ENCODE assay signal across 1 cellular context in genomic region chr12:65741662-65742480, GRCh38.
TF ChIP-seq lines count a peak whose summit lies in the region.

No MANE protein-coding gene starts in this region.

TF ChIP-seq in HepG2, 621 proteins besides CTCF, POLR2A, EP300 and RAD21 (continued from another document and continues in another):
- TF ChIP-seq, protein P1, sequence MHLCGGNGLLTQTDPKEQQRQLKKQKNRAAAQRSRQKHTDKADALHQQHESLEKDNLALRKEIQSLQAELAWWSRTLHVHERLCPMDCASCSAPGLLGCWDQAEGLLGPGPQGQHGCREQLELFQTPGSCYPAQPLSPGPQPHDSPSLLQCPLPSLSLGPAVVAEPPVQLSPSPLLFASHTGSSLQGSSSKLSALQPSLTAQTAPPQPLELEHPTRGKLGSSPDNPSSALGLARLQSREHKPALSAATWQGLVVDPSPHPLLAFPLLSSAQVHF (CRISPR knock-in tag; IDR thresholded peaks at IDR 0.05), result peak; percentile 68; the same call in 1 of the 2 replicates
- TF ChIP-seq YEATS2 (CRISPR knock-in tag; IDR thresholded peaks at IDR 0.05; ENCODE audit: borderline replicate concordance) (no peak), ZNF761 (CRISPR knock-in tag; conservative IDR thresholded peaks at IDR 0.05) (no peak), PHF8 (CRISPR knock-in tag; IDR thresholded peaks at IDR 0.05) (0 out of 2 replicates have a peak, but pooled peaks have one; percentile 24), MLXIP (CRISPR knock-in tag; IDR thresholded peaks at IDR 0.05; ENCODE audit: borderline replicate concordance) (no peak), EED (CRISPR knock-in tag; IDR thresholded peaks at IDR 0.05) (peak; percentile 55; the same call in 1 of the 2 replicates), CEBPZ (IDR thresholded peaks at IDR 0.05; ENCODE audit: low read length) (no peak), ZNF143 (CRISPR knock-in tag; IDR thresholded peaks at IDR 0.05) (no peak), POGK (CRISPR knock-in tag; conservative IDR thresholded peaks at IDR 0.05) (no peak), RXRB (CRISPR knock-in tag; IDR thresholded peaks at IDR 0.05; ENCODE audit: borderline replicate concordance) (no peak), FOSL1 (CRISPR knock-in tag; IDR thresholded peaks at IDR 0.05; ENCODE audit: borderline replicate concordance) (no peak), STAT5B (CRISPR knock-in tag; IDR thresholded peaks at IDR 0.05) (no peak), JDP2 (CRISPR knock-in tag; IDR thresholded peaks at IDR 0.05; ENCODE audit: borderline replicate concordance) (no peak), MXI1 (IDR thresholded peaks at IDR 0.05; ENCODE audit: borderline replicate concordance, low read depth, low read length) (no peak), HDAC2 (CRISPR knock-in tag; IDR thresholded peaks at IDR 0.05) (no peak), ZNF331 (CRISPR knock-in tag; IDR thresholded peaks at IDR 0.05) (no peak), SAFB2 (CRISPR knock-in tag; IDR thresholded peaks at IDR 0.05; ENCODE audit: borderline replicate concordance, low read depth) (no peak), PREB (CRISPR knock-in tag; IDR thresholded peaks at IDR 0.05) (no peak), ATF7-NPFF (CRISPR knock-in tag; IDR thresholded peaks at IDR 0.05; ENCODE audit: low read depth) (peak; percentile 74; the same call in 1 of the 2 replicates), ZNF30 (CRISPR knock-in tag; IDR thresholded peaks at IDR 0.05) (no peak), ZNF703 (CRISPR knock-in tag; IDR thresholded peaks at IDR 0.05; ENCODE audit: borderline replicate concordance) (no peak), ZNF704 (CRISPR knock-in tag; IDR thresholded peaks at IDR 0.05; ENCODE audit: borderline replicate concordance) (no peak), GATA4 (IDR thresholded peaks at IDR 0.05; ENCODE audit: borderline replicate concordance, low read depth) (no peak), ESRRA (CRISPR knock-in tag; IDR thresholded peaks at IDR 0.05; ENCODE audit: low read depth) (no peak), JUND (CRISPR knock-in tag; IDR thresholded peaks at IDR 0.05) (no peak), FOXM1 (CRISPR knock-in tag; IDR thresholded peaks at IDR 0.05) (no peak), CAMTA2 (CRISPR knock-in tag; IDR thresholded peaks at IDR 0.05; ENCODE audit: borderline replicate concordance) (no peak), ZFP62 (CRISPR knock-in tag; IDR thresholded peaks at IDR 0.05) (no peak), HNRNPUL1 (IDR thresholded peaks at IDR 0.05; ENCODE audit: low read depth, low read length) (no peak), ZNF580 (CRISPR knock-in tag; IDR thresholded peaks at IDR 0.05; ENCODE audit: borderline replicate concordance, low read depth) (no peak), ZNF691 (CRISPR knock-in tag; IDR thresholded peaks at IDR 0.05; ENCODE audit: borderline replicate concordance, low read depth) (peak; percentile 74; the same call in 1 of the 2 replicates), MED1 (CRISPR knock-in tag; IDR thresholded peaks at IDR 0.05) (no peak), SMARCE1 (IDR thresholded peaks at IDR 0.05; ENCODE audit: borderline replicate concordance) (no peak), YEATS4 (CRISPR knock-in tag; IDR thresholded peaks at IDR 0.05; ENCODE audit: borderline replicate concordance) (0 out of 2 replicates have a peak, but pooled peaks have one; percentile 41), GTF2F1 (IDR thresholded peaks at IDR 0.05; ENCODE audit: low read length) (no peak), ASH2L (IDR thresholded peaks at IDR 0.05; ENCODE audit: insufficient read length, low read depth, low read length) (no peak), KLF6 (CRISPR knock-in tag; IDR thresholded peaks at IDR 0.05) (no peak), ZNF556 (CRISPR knock-in tag; IDR thresholded peaks at IDR 0.05; ENCODE audit: borderline replicate concordance) (no peak), ISL2 (CRISPR knock-in tag; IDR thresholded peaks at IDR 0.05) (no peak)
- TF ChIP-seq, protein P2, sequence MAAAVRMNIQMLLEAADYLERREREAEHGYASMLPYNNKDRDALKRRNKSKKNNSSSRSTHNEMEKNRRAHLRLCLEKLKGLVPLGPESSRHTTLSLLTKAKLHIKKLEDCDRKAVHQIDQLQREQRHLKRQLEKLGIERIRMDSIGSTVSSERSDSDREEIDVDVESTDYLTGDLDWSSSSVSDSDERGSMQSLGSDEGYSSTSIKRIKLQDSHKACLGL (CRISPR knock-in tag; IDR thresholded peaks at IDR 0.05), result no peak
- TF ChIP-seq, protein P3, sequence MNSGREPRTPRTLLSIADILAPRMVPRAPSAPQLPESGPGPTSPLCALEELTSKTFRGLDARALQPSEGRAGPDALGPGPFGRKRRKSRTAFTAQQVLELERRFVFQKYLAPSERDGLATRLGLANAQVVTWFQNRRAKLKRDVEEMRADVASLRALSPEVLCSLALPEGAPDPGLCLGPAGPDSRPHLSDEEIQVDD (CRISPR knock-in tag; IDR thresholded peaks at IDR 0.05; ENCODE audit: borderline replicate concordance), result no peak
- TF ChIP-seq, protein P4, sequence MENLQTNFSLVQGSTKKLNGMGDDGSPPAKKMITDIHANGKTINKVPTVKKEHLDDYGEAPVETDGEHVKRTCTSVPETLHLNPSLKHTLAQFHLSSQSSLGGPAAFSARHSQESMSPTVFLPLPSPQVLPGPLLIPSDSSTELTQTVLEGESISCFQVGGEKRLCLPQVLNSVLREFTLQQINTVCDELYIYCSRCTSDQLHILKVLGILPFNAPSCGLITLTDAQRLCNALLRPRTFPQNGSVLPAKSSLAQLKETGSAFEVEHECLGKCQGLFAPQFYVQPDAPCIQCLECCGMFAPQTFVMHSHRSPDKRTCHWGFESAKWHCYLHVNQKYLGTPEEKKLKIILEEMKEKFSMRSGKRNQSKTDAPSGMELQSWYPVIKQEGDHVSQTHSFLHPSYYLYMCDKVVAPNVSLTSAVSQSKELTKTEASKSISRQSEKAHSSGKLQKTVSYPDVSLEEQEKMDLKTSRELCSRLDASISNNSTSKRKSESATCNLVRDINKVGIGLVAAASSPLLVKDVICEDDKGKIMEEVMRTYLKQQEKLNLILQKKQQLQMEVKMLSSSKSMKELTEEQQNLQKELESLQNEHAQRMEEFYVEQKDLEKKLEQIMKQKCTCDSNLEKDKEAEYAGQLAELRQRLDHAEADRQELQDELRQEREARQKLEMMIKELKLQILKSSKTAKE (CRISPR knock-in tag; IDR thresholded peaks at IDR 0.05; ENCODE audit: borderline replicate concordance), result 0 out of 2 replicates have a peak, but pooled peaks have one; percentile 47
- TF ChIP-seq, protein P5, sequence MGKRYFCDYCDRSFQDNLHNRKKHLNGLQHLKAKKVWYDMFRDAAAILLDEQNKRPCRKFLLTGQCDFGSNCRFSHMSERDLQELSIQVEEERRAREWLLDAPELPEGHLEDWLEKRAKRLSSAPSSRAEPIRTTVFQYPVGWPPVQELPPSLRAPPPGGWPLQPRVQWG (CRISPR knock-in tag; IDR thresholded peaks at IDR 0.05; ENCODE audit: borderline replicate concordance, low read depth), result no peak
- TF ChIP-seq, protein P6, sequence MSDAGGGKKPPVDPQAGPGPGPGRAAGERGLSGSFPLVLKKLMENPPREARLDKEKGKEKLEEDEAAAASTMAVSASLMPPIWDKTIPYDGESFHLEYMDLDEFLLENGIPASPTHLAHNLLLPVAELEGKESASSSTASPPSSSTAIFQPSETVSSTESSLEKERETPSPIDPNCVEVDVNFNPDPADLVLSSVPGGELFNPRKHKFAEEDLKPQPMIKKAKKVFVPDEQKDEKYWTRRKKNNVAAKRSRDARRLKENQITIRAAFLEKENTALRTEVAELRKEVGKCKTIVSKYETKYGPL (CRISPR knock-in tag; IDR thresholded peaks at IDR 0.05), result no peak
- TF ChIP-seq, protein P7, sequence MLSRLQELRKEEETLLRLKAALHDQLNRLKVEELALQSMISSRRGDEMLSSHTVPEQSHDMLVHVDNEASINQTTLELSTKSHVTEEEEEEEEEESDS (CRISPR knock-in tag; IDR thresholded peaks at IDR 0.05; ENCODE audit: borderline replicate concordance), result no peak
